Comparison of ENCODE assay signal across 16 cellular contexts in the genomic region with DNA sequence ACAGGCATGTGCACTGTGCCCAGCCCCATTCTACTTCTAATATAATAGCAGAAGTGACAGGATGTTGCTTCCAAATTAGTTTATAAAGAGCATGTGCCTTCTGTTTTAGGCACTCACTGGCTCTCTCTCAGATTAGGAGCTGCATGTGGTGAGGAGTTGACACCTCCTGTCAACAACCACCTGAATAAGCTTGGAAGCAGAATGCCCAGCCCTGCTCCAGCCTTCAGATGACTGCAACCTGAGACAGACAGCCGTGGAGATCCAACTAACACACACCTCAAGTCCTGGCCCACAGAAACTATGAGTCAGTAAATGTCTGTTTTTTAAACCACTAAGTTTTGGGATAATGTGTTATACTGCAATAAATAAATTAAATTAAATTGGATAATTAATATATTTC. TPM values are rescaled to one million over a fixed set of nuclear protein-coding genes. Genes with fewer than 3 reads are reported as not detected.
DNase-seq lines count a peak whose midpoint lies in the region; ATAC-seq, FAIRE-seq and TF ChIP-seq lines count a peak whose summit lies in the region.
"Had no signal": no experiment of that assay in that cellular context is flagged by ENCODE, and none has a peak within 500 bp of the region (broad histone marks: within the 10 kb centered on the region; RNA-seq: fewer than 3 reads in every experiment).

No MANE protein-coding gene starts in this region.

- no peak overlapping the region for H3K9ac ChIP-seq in HCT116 (ENCODE audit: low read length)
- H3K9ac ChIP-seq in astrocyte (ENCODE audit: low read length), result no peak overlapping the region
- H3K9ac ChIP-seq: neural progenitor cell had no signal

- H3K4me3 ChIP-seq in HCT116 (replicated peaks in 1 of 2; ENCODE audit: low read depth in 1 of 2, low read length in 2 of 2) (no peak overlapping the region), astrocyte (ENCODE audit: insufficient read depth, low read depth, low read length) (no peak overlapping the region), right cardiac atrium (ENCODE audit: low read length) (no peak overlapping the region), H7 (ENCODE audit: insufficient read depth, low read depth, low read length) (no peak overlapping the region)
- H3K4me3 ChIP-seq: neural progenitor cell, SJCRH30, thoracic aorta had no signal

- H3K27ac ChIP-seq in HCT116 (ENCODE audit: low read depth, low read length) (no peak overlapping the region), astrocyte (ENCODE audit: low read depth, low read length) (no peak overlapping the region), right cardiac atrium (ENCODE audit: low read length) (no peak overlapping the region)
- H3K27ac ChIP-seq: neural progenitor cell, SJCRH30, thoracic aorta had no signal

- H3K27ac Mint-ChIP-seq in astrocyte (ENCODE audit: unreplicated experiment), result no peak overlapping the region
- H3K27ac Mint-ChIP-seq: activated T-helper 2 cell treated with anti-CD3 and anti-CD28 coated beads, Interferon-gamma antibody, Interleukin-2, Interleukin-4, amounts not matched to agents 10 μg/mL and 5 μg/mL and 100 μg/mL, durations not matched to agents 14 hours and 24 hours and 36 hours; neural progenitor cell had no signal

- no peak for TF ChIP-seq CTCF in HCT116 (IDR thresholded peaks at IDR 0.05 in 2 of 3, conservative IDR thresholded peaks at IDR 0.05 in 1 of 3; ENCODE audit: borderline replicate concordance in 1 of 3, insufficient read depth in 1 of 3, low read depth in 2 of 3, low read length in 2 of 3)
- no peak for TF ChIP-seq CTCF in astrocyte (IDR thresholded peaks at IDR 0.05; ENCODE audit: insufficient read depth, low read depth, low read length)

- intact Hi-C loops in HCT116 (cut with micrococcal nuclease) (no loop called here), right cardiac atrium (cut with DNase I) (no loop called here)

- ATAC-seq in HCT116 (no peak), right cardiac atrium (peak; percentile 67 to 74)
- ATAC-seq: activated CD4-positive, CD25-positive, alpha-beta regulatory T cell treated with anti-CD3 and anti-CD28 coated beads, Interleukin-2, amount 50 U/mL, for 24 hours had no signal

- no peaks in the 10 kb centered on the region for H3K36me3 ChIP-seq in HCT116 (ENCODE audit: control insufficient read depth in 1 of 2, insufficient read depth in 2 of 2, low read length in 2 of 2)
- H3K36me3 ChIP-seq in astrocyte (ENCODE audit: insufficient read depth, low read length), result no peaks in the 10 kb centered on the region
- no peaks in the 10 kb centered on the region for H3K36me3 ChIP-seq in H7 (replicated peaks; ENCODE audit: control insufficient read depth, insufficient read depth, low read length)
- H3K36me3 ChIP-seq: neural progenitor cell, SJCRH30, thoracic aorta had no signal

- H4K20me1 ChIP-seq in HCT116 (ENCODE audit: insufficient read depth) (no peaks in the 10 kb centered on the region), astrocyte (ENCODE audit: insufficient read depth, low read length) (peaks cover 23% of the 10 kb centered on the region)

- H3K27me3 ChIP-seq in HCT116 (ENCODE audit: insufficient read depth, low read length) (no peaks in the 10 kb centered on the region), astrocyte (ENCODE audit: insufficient read depth, low read length) (no peaks in the 10 kb centered on the region), right cardiac atrium (ENCODE audit: control insufficient read depth, insufficient read depth) (no peaks in the 10 kb centered on the region), H7 (ENCODE audit: control insufficient read depth, insufficient read depth, low read length) (no peaks in the 10 kb centered on the region)
- H3K27me3 ChIP-seq: neural progenitor cell, SJCRH30 had no signal

- no peak for TF ChIP-seq RAD21 in HCT116 (IDR thresholded peaks at IDR 0.05; ENCODE audit: low read depth)

- H3K4me1 ChIP-seq in HCT116 (ENCODE audit: control insufficient read depth in 1 of 2, insufficient read depth in 2 of 2, low read length in 2 of 2), result peaks cover 28 to 46% of the 10 kb centered on the region in 2 experiments
- peaks cover 13% of the 10 kb centered on the region for H3K4me1 ChIP-seq in astrocyte (ENCODE audit: insufficient read depth, low read length)
- H3K4me1 ChIP-seq in right cardiac atrium (ENCODE audit: control insufficient read depth, insufficient read depth, low read length), result peaks cover 8% of the 10 kb centered on the region

- RAD21 ChIA-PET in HCT116 (lab: Charles Lee; ENCODE audit: low non-redundant PET in 1 of 2, low total read pairs in 2 of 2, uncharacterized antibody in 2 of 2, unreplicated experiment in 2 of 2), result no interaction called here

- peaks cover 75% of the 10 kb centered on the region for H3K79me2 ChIP-seq in HCT116 (ENCODE audit: insufficient read depth, low read length)
- peaks cover 51% of the 10 kb centered on the region for H3K79me2 ChIP-seq in astrocyte (ENCODE audit: insufficient read depth, low read length)

- no peak for TF ChIP-seq POLR2A in HCT116 (IDR thresholded peaks at IDR 0.05; ENCODE audit: borderline replicate concordance, extremely low read depth, insufficient read depth, insufficient read length)

- peaks cover 25% of the 10 kb centered on the region for H3K4me1 Mint-ChIP-seq in astrocyte (ENCODE audit: low read depth, unreplicated experiment)

- H3K4me3 Mint-ChIP-seq in astrocyte (ENCODE audit: unreplicated experiment), result no peak overlapping the region
- H3K4me3 Mint-ChIP-seq: neural progenitor cell had no signal

- WGBS in right cardiac atrium, result 70% methylated on average over 1 of the region's 1 CpG

- H3K27me3 Mint-ChIP-seq in astrocyte (ENCODE audit: low read depth, unreplicated experiment), result no peaks in the 10 kb centered on the region

- DNase-seq in A172 (ENCODE audit: low spot score) (peak; percentile 21), HCT116 (ENCODE audit: low read depth, low spot score) (peak; percentile 28), astrocyte (ENCODE audit: low read depth) (peak; percentile 49), right cardiac atrium (no peak), H7 (no peak), NCI-H1105 (lab: John Stamatoyannopoulos, UW) (no peak), occipital lobe (lab: John Stamatoyannopoulos, UW) (no peak), HTR-8/SVneo (ENCODE audit: insufficient read length, low spot score) (no peak)
- DNase-seq: NCI-H2081 treated with DMSO at 0.1 percent for 48 hours; SJCRH30; stimulated activated CD4-positive, alpha-beta T cell treated with anti-CD3 and anti-CD28 coated beads, Interleukin-4, amount 100 ng/mL, for 24 hours; stimulated activated CD8-positive, alpha-beta memory T cell treated with anti-CD3 and anti-CD28 coated beads, Interleukin-4, amount 100 ng/mL, for 48 hours had no signal

- H3K36me3 Mint-ChIP-seq in astrocyte (ENCODE audit: low read depth, unreplicated experiment), result no peaks in the 10 kb centered on the region

- POLR2A ChIA-PET in HCT116 (lab: Charles Lee), result no interaction called here

- H3K4me2 ChIP-seq in HCT116 (ENCODE audit: low read length) (peak overlapping the region; percentile 30), astrocyte (ENCODE audit: low read length) (no peak overlapping the region)
- H3K4me2 ChIP-seq: neural progenitor cell had no signal

- no peak for FAIRE-seq in astrocyte (lab: Jason Lieb, UNC)
- FAIRE-seq in HTR-8/SVneo (lab: Jason Lieb, UNC), result no peak

- CTCF ChIA-PET in HCT116 (lab: Charles Lee), result no interaction called here

- H2AFZ ChIP-seq in HCT116 (ENCODE audit: low read depth, low read length, poor library complexity, severe bottlenecking), result no peak overlapping the region
- no peak overlapping the region for H2AFZ ChIP-seq in astrocyte (ENCODE audit: low read depth, low read length)
- H2AFZ ChIP-seq: neural progenitor cell had no signal

- H3K9me2 ChIP-seq in HCT116 (ENCODE audit: insufficient read depth), result no peaks in the 10 kb centered on the region

- no TSS peak for BruUV-seq in HCT116 (replicated peaks; lab: Mats Ljungman, UMichigan)

- H3K9me3 Mint-ChIP-seq in astrocyte (ENCODE audit: unreplicated experiment), result no peaks in the 10 kb centered on the region
- H3K9me3 Mint-ChIP-seq: activated T-helper 2 cell treated with anti-CD3 and anti-CD28 coated beads, Interferon-gamma antibody, Interleukin-2, Interleukin-4, amounts not matched to agents 10 μg/mL and 5 μg/mL and 100 μg/mL, durations not matched to agents 14 hours and 24 hours and 36 hours had no signal

- H3K9me3 ChIP-seq in HCT116 (ENCODE audit: control insufficient read depth in 1 of 2, insufficient read depth in 1 of 2, low read depth in 1 of 2, low read length in 2 of 2) (peaks cover 0 to 3% of the 10 kb centered on the region in 2 experiments; a peak in 1 of 4 replicates), astrocyte (ENCODE audit: insufficient read depth, low read depth, low read length) (no peaks in the 10 kb centered on the region), right cardiac atrium (ENCODE audit: control insufficient read depth, low read length) (no peaks in the 10 kb centered on the region)
- H3K9me3 ChIP-seq: SJCRH30, thoracic aorta had no signal

TF ChIP-seq in HCT116, 20 proteins besides CTCF, POLR2A, EP300 and RAD21:
- TF ChIP-seq TCF7L2 (IDR thresholded peaks at IDR 0.05; ENCODE audit: borderline replicate concordance, extremely low read depth, insufficient read depth, insufficient read length) (no peak), SP1 (IDR thresholded peaks at IDR 0.05; ENCODE audit: low read depth) (no peak), POLR2AphosphoS5 (IDR thresholded peaks at IDR 0.05; ENCODE audit: low read depth, low read length) (no peak), FOSL1 (IDR thresholded peaks at IDR 0.05; ENCODE audit: low read depth) (0 out of 2 replicates have a peak, but pooled peaks have one; percentile 29), JUND (IDR thresholded peaks at IDR 0.05) (peak; percentile 22; the same call in 1 of the 2 replicates), SIN3A (IDR thresholded peaks at IDR 0.05; ENCODE audit: low read depth) (peak; percentile 53; the same call in 1 of the 2 replicates)
- TF ChIP-seq, protein P1, sequence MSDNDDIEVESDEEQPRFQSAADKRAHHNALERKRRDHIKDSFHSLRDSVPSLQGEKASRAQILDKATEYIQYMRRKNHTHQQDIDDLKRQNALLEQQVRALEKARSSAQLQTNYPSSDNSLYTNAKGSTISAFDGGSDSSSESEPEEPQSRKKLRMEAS (IDR thresholded peaks at IDR 0.05), result peak; percentile 73

RNA-seq across cellular contexts. Expression of a gene that starts 54.5 kb away (rescaled TPM):
- 48.3 and 52.9 TPM in 2 replicates for total RNA-seq in A172 (2014; rRNA removed; shearing (Covaris generic))
- total RNA-seq in HCT116 (2021; ENCODE audit: unreplicated experiment), result 46.3 TPM
- 30.8 and 35.4 TPM in 2 replicates for polyA plus RNA-seq in HCT116 (2012)
- 35.4 and 35.9 TPM in 2 replicates for total RNA-seq in astrocyte
- total RNA-seq in right cardiac atrium, result 10 to 100 TPM; 27.3 to 40.3 (median 29.7) TPM
- 10.5 TPM for polyA plus RNA-seq in right cardiac atrium
- 51.1 and 62.8 TPM in 2 replicates for total RNA-seq in H7 (2014; rRNA removed; shearing (Covaris generic))
- total RNA-seq in occipital lobe, result 20.6 TPM

Comparison
In these comparisons a context has a peak if more than half of its experiments do, and no peak if none do; other contexts are left out.
1. DNase-seq: peak in A172 (single experiment), HCT116 (single experiment) and astrocyte (single experiment); none in right cardiac atrium (0 of 3), H7 (single experiment), NCI-H1105 (single experiment), occipital lobe (single experiment) and HTR-8/SVneo (single experiment).